Comparison of ENCODE assay signal across 8 cellular contexts in the genomic region with DNA sequence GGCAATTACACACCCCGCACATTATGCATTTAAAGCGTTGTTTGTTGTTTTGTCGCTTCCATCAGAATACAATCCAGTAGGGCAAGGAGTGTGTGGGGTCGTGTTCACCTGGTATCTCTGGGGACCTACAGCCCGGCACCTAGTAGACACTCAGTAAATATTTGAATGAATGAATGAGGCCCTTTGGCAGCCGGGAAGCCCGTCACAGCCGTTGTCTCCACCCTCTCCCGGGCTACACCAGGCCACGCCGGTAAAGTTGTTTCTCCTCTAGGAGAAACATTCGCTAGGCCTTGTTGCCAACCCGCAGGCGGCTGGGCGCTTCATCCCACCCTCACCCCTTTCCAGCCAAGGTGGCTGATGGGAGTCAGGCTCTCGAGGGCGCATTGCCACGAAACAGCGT. TPM values are rescaled to one million over a fixed set of nuclear protein-coding genes. Genes with fewer than 3 reads are reported as not detected.
DNase-seq lines count a peak whose midpoint lies in the region; TF ChIP-seq lines count a peak whose summit lies in the region.

No MANE protein-coding gene starts in this region.

- no peak overlapping the region for H2AK5ac ChIP-seq in H9 (ENCODE audit: insufficient read length, low read length)

- peak overlapping the region; percentile 72 for H3K4me3 ChIP-seq in mononuclear cell (ENCODE audit: low read length)

- peaks cover 12% of the 10 kb centered on the region for H3K23me2 ChIP-seq in H9 (ENCODE audit: insufficient read length, low read depth, low read length, poor library complexity, severe bottlenecking)

- H3K79me1 ChIP-seq in H9 (ENCODE audit: insufficient read depth, low read depth, low read length, poor library complexity, severe bottlenecking): no peaks in the 10 kb centered on the region

- no peaks in the 10 kb centered on the region; the same call in 1 of the 2 replicates for H3K27me3 ChIP-seq in H9 (ENCODE audit: insufficient read depth, low read length)
- no peaks in the 10 kb centered on the region for H3K27me3 ChIP-seq in mononuclear cell (ENCODE audit: insufficient read depth, low read length)

- TF ChIP-seq CTCF in H9 (conservative IDR thresholded peaks at IDR 0.05): no peak

- no peak overlapping the region for H4K91ac ChIP-seq in H9 (ENCODE audit: insufficient read length, low read depth, low read length)

- no peak overlapping the region for H2BK15ac ChIP-seq in H9 (ENCODE audit: low read depth, low read length)

- H2BK5ac ChIP-seq in H9 (ENCODE audit: insufficient read length, low read length): no peak overlapping the region

- H3K18ac ChIP-seq in H9 (ENCODE audit: insufficient read length, low read depth, low read length): peak overlapping the region; percentile 4

- no peaks in the 10 kb centered on the region for H3K9me3 Mint-ChIP-seq in H9

- no peaks in the 10 kb centered on the region for H4K20me1 ChIP-seq in H9 (ENCODE audit: control insufficient read depth, insufficient read depth, insufficient read length)

- H3T11ph ChIP-seq in H9 (ENCODE audit: low read length): no peak overlapping the region

- peak overlapping the region; percentile 40 for H3K9ac ChIP-seq in H9 (ENCODE audit: extremely low read depth, insufficient read length, low read length)

- no peak overlapping the region for H4K8ac ChIP-seq in H9 (replicated peaks; ENCODE audit: insufficient read length, low read depth, low read length)

- DNase-seq in ELR (ENCODE audit: low read depth) (peak; percentile 67), H9 (no peak), NCI-H2227 treated with DMSO at 0.1 percent for 48 hours (lab: John Stamatoyannopoulos, UW) (peak; percentile 56), dedifferentiated amniotic fluid mesenchymal stem cell (ENCODE audit: extremely low spot score) (peak; percentile 20), HK-2 (ENCODE audit: unreplicated experiment) (no peak), NOMO-1 treated with DMSO at 0.1 percent for 48 hours (lab: John Stamatoyannopoulos, UW; ENCODE audit: unreplicated experiment) (no peak)
- no peak for DNase-seq in stimulated activated naive CD4-positive, alpha-beta T cell (lab: John Stamatoyannopoulos, UW)

- H3K4me1 Mint-ChIP-seq in H9: peaks cover 15 to 17% of the 10 kb centered on the region in 2 experiments

- H3K9me3 ChIP-seq in H9 (ENCODE audit: control insufficient read depth, low read depth, low read length) (no peaks in the 10 kb centered on the region), mononuclear cell (ENCODE audit: low read depth, low read length) (no peaks in the 10 kb centered on the region)

- H2AFZ ChIP-seq in H9 (ENCODE audit: low read length): no peak overlapping the region

- H2BK12ac ChIP-seq in H9 (ENCODE audit: insufficient read length, low read depth, low read length): no peak overlapping the region

- WGBS in H9 (ENCODE audit: extremely low coverage, insufficient read length, low lambda C conversion rate): no CpG with 5 or more reads among the region's 19 CpGs

- H3K56ac ChIP-seq in H9 (ENCODE audit: insufficient read length, low read depth, low read length): no peak overlapping the region

- H3K79me2 ChIP-seq in H9 (ENCODE audit: insufficient read depth, low read length): no peaks in the 10 kb centered on the region

- peak overlapping the region; percentile 85 to 87 for H3K4me3 Mint-ChIP-seq in H9

- peaks cover 15% of the 10 kb centered on the region for H3K27me3 Mint-ChIP-seq in H9 (ENCODE audit: low read depth)

- no peak overlapping the region for H2BK120ac ChIP-seq in H9 (ENCODE audit: low read depth, low read length, poor library complexity, severe bottlenecking)

- H3K36me3 Mint-ChIP-seq in H9 (ENCODE audit: insufficient read depth in 1 of 3, low read depth in 3 of 3): no peaks in the 10 kb centered on the region; a peak in 1 of 7 replicates

- H2BK20ac ChIP-seq in H9 (ENCODE audit: low read depth, low read length, poor library complexity, severe bottlenecking): no peak overlapping the region

- H3K4me1 ChIP-seq in H9 (ENCODE audit: insufficient read depth, low read length) (peaks cover 3% of the 10 kb centered on the region; the same call in 1 of the 2 replicates), mononuclear cell (ENCODE audit: insufficient read depth, low read length) (peaks cover 65% of the 10 kb centered on the region)

- H3K27ac ChIP-seq in H9 (ENCODE audit: insufficient read length, low read depth, low read length): no peak overlapping the region

- peak overlapping the region; percentile 40 to 83 (median 76); a peak in 3 of 7 replicates for H3K27ac Mint-ChIP-seq in H9

- no peak overlapping the region for H3K23ac ChIP-seq in H9 (ENCODE audit: insufficient read length, low read depth, low read length)

- no peak overlapping the region for H3K4ac ChIP-seq in H9 (ENCODE audit: low read depth, low read length)

- peak overlapping the region; percentile 77; the same call in 1 of the 2 replicates for H3K14ac ChIP-seq in H9 (ENCODE audit: insufficient read depth, low read length)

- H4K5ac ChIP-seq in H9 (ENCODE audit: insufficient read length, low read depth, low read length): no peak overlapping the region

- peak overlapping the region; percentile 65 for H3K4me2 ChIP-seq in H9 (ENCODE audit: insufficient read depth, insufficient read length, low read length)

RNA-seq across cellular contexts. Expression of a gene that starts 0.9 kb away (rescaled TPM):
- total RNA-seq in H9 (2021) (3.4 and 4.0 TPM in 2 replicates), mononuclear cell (15.5 TPM)

Comparison
In these comparisons a context has a peak if more than half of its experiments do, and no peak if none do; other contexts are left out.
1. DNase-seq: peak in ELR (single experiment), NCI-H2227 treated with DMSO at 0.1 percent for 48 hours (single experiment) and dedifferentiated amniotic fluid mesenchymal stem cell (single experiment); none in H9 (single experiment), HK-2 (single experiment), stimulated activated naive CD4-positive, alpha-beta T cell (0 of 6) and NOMO-1 treated with DMSO at 0.1 percent for 48 hours (single experiment).